ENCODE assay signal across 7 cellular contexts in genomic region chr12:53268009-53268636, GRCh38. TPM values are rescaled to one million over a fixed set of nuclear protein-coding genes. Genes with fewer than 3 reads are reported as not detected.
A peak's percentile ranks its signal among the peaks of the same experiment; 100 is the strongest.
DNase-seq lines count a peak whose midpoint lies in the region; ATAC-seq and TF ChIP-seq lines count a peak whose summit lies in the region.

Gene ESPL1, plus strand, starts transcription at chr12:53268299. Its CDS starts 468 bp downstream, at chr12:53268767.

- 0% methylated on average over 59 of the region's 59 CpGs for WGBS in sigmoid colon, 2 donors

- in situ Hi-C loops in GM13977 (cut with MboI; ENCODE audit: low pct_unique_long_range_greater_than_20kb, low sequenced_read_pairs, unreplicated experiment): no loop called here

- H3K4me1 ChIP-seq in ascending aorta: no peaks in the 10 kb centered on the region
- H3K4me1 ChIP-seq in sigmoid colon: peaks cover 0 to 15% (median 8%) of the 10 kb centered on the region in 4 donors

- ATAC-seq in HG02759 (IDR thresholded peaks at IDR 0.05; ENCODE audit: unreplicated experiment): peak; percentile 92

- TF ChIP-seq POLR2A in sigmoid colon (IDR thresholded peaks at IDR 0.05): no peak

- intact Hi-C loops in T-helper 2 cell treated with Interferon-gamma antibody and Interleukin-4, amounts not matched to agents 100 ng/mL and 5 ng/mL, for 36 hours (cut with micrococcal nuclease): loop anchor here (1.0 to 5.0 kb wide), 6 partner anchors 15 to 86 kb away; partner anchors contain the start of genes CSAD, MYG1 and ZNF740
- intact Hi-C loops in ascending aorta (cut with DNase I) (loop anchor here (2.0 kb wide), 1 partner anchor 47 kb away; no protein-coding TSS in a partner anchor), sigmoid colon (cut with DNase I) (loop anchor here (1.0 kb wide), 1 partner anchor 55 kb away; no protein-coding TSS in a partner anchor)

- no peak for TF ChIP-seq EP300 in sigmoid colon (IDR thresholded peaks at IDR 0.05)

- H3K9me3 ChIP-seq in ascending aorta (no peaks in the 10 kb centered on the region), sigmoid colon (no peaks in the 10 kb centered on the region)

- peak; percentile 92 for DNase-seq in GM13977 (ENCODE audit: low spot score)
- DNase-seq in NCI-H1417 (lab: John Stamatoyannopoulos, UW): peak; percentile 74 to 90 (median 90)
- DNase-seq in ascending aorta (ENCODE audit: low spot score in 2 of 2): peak; percentile 15 to 87
- peak in 47 of 51 donors; percentile 5 to 74 (median 44) for DNase-seq in hypothalamus (lab: John Stamatoyannopoulos, UW)
- peak; percentile 86 for DNase-seq in sigmoid colon

- no peaks in the 10 kb centered on the region for H3K27me3 ChIP-seq in ascending aorta
- no peaks in the 10 kb centered on the region for H3K27me3 ChIP-seq in sigmoid colon

- H3K36me3 ChIP-seq in ascending aorta: no peaks in the 10 kb centered on the region
- no peaks in the 10 kb centered on the region for H3K36me3 ChIP-seq in sigmoid colon

- H3K4me3 ChIP-seq in ascending aorta: peak within 1 kb of the TSS; percentile 63 to 64
- H3K4me3 ChIP-seq in sigmoid colon: peak within 1 kb of the TSS; percentile 38 to 60 (median 56)

- no peak within 1 kb of the TSS for H3K27ac ChIP-seq in ascending aorta
- H3K27ac ChIP-seq in sigmoid colon: peak within 1 kb of the TSS in 3 of 4 donors; percentile 35 to 63 (median 61)

- TF ChIP-seq CTCF in GM13977 (IDR thresholded peaks at IDR 0.05; ENCODE audit: extremely low read depth, insufficient read depth, missing control alignments) (peak; percentile 47), ascending aorta (IDR thresholded peaks at IDR 0.05) (peak in 2 of 3 experiments; percentile 22 to 26), sigmoid colon (IDR thresholded peaks at IDR 0.05) (peak in 2 of 4 experiments; percentile 18 to 26)

RNA-seq across cellular contexts. Expression of gene ESPL1, which starts in this region (rescaled TPM):
- total RNA-seq in T-helper 2 cell treated with Interferon-gamma antibody and Interleukin-4, amounts not matched to agents 100 ng/mL and 5 ng/mL, for 36 hours: 75.1 and 79.7 TPM in 2 replicates
- total RNA-seq in ascending aorta: not detected
- 1 to 10 TPM in 1 of 4 donors, under 1 TPM in 3; under 0.01 to 1.9 (median 0.22) TPM for total RNA-seq in sigmoid colon
- 1 to 10 TPM; 4.2 to 7.6 (median 5.5) TPM for polyA plus RNA-seq in sigmoid colon

Comparison
In these comparisons a context has a peak if more than half of its experiments do, and no peak if none do; other contexts are left out.
1. RNA of gene ESPL1 (total RNA-seq): 75.1 to 79.7 TPM in T-helper 2 cell treated with Interferon-gamma antibody and Interleukin-4, amounts not matched to agents 100 ng/mL and 5 ng/mL, for 36 hours; under 0.01 to 1.9 TPM in sigmoid colon and not detected in ascending aorta (single experiment); every median in the first group is over 10 times any median in the second.
2. Peak in DNase-seq and H3K4me3 ChIP-seq in ascending aorta; RNA of the gene not detected or under 1 TPM.
3. H3K27ac ChIP-seq: peak in sigmoid colon (3 of 4); none in ascending aorta (0 of 2).
4. Peak in every context shown above with its lines, with median percentiles within 50 percentile points of each other: DNase-seq.